ENCODE assay signal across 1 cellular context in genomic region chr9:128203842-128204551, GRCh38.
TF ChIP-seq lines count a peak whose summit lies in the region.

No MANE protein-coding gene starts in this region.

TF ChIP-seq in K562, 482 proteins besides CTCF, POLR2A, EP300 and RAD21 (continues in another document):
- TF ChIP-seq ID3 (CRISPR knock-in tag; IDR thresholded peaks at IDR 0.05) (no peak), ID3 (tag; IDR thresholded peaks at IDR 0.05) (peak; percentile 83; the same call in 1 of the 2 replicates), SAP30 (IDR thresholded peaks at IDR 0.05; ENCODE audit: borderline replicate concordance, insufficient read depth, low read depth, low read length, poor library complexity, severe bottlenecking) (no peak), SREBF2 (CRISPR knock-in tag; IDR thresholded peaks at IDR 0.05) (no peak), ELK1 (CRISPR knock-in tag; IDR thresholded peaks at IDR 0.05) (no peak), WHSC1 (IDR thresholded peaks at IDR 0.05; ENCODE audit: low read length) (no peak), SRSF1 (IDR thresholded peaks at IDR 0.05; ENCODE audit: low read depth, low read length) (no peak), TFAP4 (CRISPR knock-in tag; IDR thresholded peaks at IDR 0.05; ENCODE audit: borderline replicate concordance) (no peak), RNF2 (IDR thresholded peaks at IDR 0.05) (no peak), CHD7 (IDR thresholded peaks at IDR 0.05; ENCODE audit: low read depth, low read length) (no peak), ZNF165 (CRISPR knock-in tag; IDR thresholded peaks at IDR 0.05; ENCODE audit: borderline replicate concordance) (0 out of 2 replicates have a peak, but pooled peaks have one; percentile 20), BRD9 (IDR thresholded peaks at IDR 0.05; ENCODE audit: low read depth, partially characterized antibody) (peak; percentile 53), ZNF23 (CRISPR knock-in tag; IDR thresholded peaks at IDR 0.05) (0 out of 2 replicates have a peak, but pooled peaks have one; percentile 37), PRDM10 (IDR thresholded peaks at IDR 0.05; ENCODE audit: partially characterized antibody) (no peak), ARID1B (IDR thresholded peaks at IDR 0.05) (no peak), ZNF583 (CRISPR knock-in tag; IDR thresholded peaks at IDR 0.05) (peak; percentile 78; the same call in 1 of the 2 replicates), YY1 (IDR thresholded peaks at IDR 0.05; ENCODE audit: borderline replicate concordance in 1 of 3, control insufficient read depth in 1 of 3, extremely low read depth in 1 of 3, insufficient read depth in 3 of 3, insufficient read length in 1 of 3, insufficient replicate concordance in 2 of 3, low read depth in 1 of 3, low read length in 2 of 3) (peak in 1 of 3 experiments; percentile 86), THAP7 (CRISPR knock-in tag; IDR thresholded peaks at IDR 0.05) (no peak), FOXJ3 (CRISPR knock-in tag; IDR thresholded peaks at IDR 0.05) (no peak), OTX1 (CRISPR knock-in tag; IDR thresholded peaks at IDR 0.05) (0 out of 2 replicates have a peak, but pooled peaks have one; percentile 59), IFI16 (CRISPR knock-in tag; IDR thresholded peaks at IDR 0.05) (no peak), E2F6 (IDR thresholded peaks at IDR 0.05; ENCODE audit: borderline replicate concordance in 1 of 2, extremely low read depth in 1 of 2, insufficient read depth in 1 of 2, insufficient read length in 1 of 2, low read depth in 1 of 2, low read length in 1 of 2, poor library complexity in 1 of 2, severe bottlenecking in 1 of 2) (peak; percentile 83 to 91), CHCHD3 (CRISPR knock-in tag; IDR thresholded peaks at IDR 0.05) (no peak), ZZZ3 (IDR thresholded peaks at IDR 0.05) (no peak), MBD1 (CRISPR knock-in tag; IDR thresholded peaks at IDR 0.05) (no peak), ZFP1 (CRISPR knock-in tag; IDR thresholded peaks at IDR 0.05) (no peak), HNRNPUL1 (IDR thresholded peaks at IDR 0.05; ENCODE audit: low read length) (no peak), RNF219 (CRISPR knock-in tag; IDR thresholded peaks at IDR 0.05) (no peak), ZNF12 (CRISPR knock-in tag; IDR thresholded peaks at IDR 0.05) (no peak), TCF7L2 (IDR thresholded peaks at IDR 0.05; ENCODE audit: low read depth, low read length) (no peak)
